8 cellular contexts compared by ENCODE assay signal in the genomic region with DNA sequence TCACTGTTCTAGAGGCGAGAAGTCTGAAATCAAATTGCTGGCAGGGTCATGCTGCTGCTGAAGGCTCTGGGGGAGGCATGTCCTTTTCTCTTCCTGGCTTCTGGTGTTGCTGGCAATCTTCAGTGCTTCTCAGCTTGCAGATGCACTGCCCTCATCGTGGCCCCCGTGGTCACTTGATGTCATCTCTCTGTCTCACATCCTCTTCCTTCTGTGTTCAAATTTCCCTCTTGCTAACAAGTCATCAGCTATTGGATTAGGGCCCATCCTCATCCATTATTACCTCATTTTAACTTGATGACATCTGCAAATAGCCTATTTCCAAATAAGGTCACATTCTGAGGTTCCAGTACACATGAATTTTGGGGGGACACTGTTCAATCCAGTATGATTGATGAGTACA. TPM values are rescaled to one million over a fixed set of nuclear protein-coding genes. Genes with fewer than 3 reads are reported as not detected.
A peak's percentile ranks its signal among the peaks of the same experiment; 100 is the strongest.
DNase-seq lines count a peak whose midpoint lies in the region; ATAC-seq, FAIRE-seq and TF ChIP-seq lines count a peak whose summit lies in the region.

No MANE protein-coding gene starts in this region.

- H3K18ac ChIP-seq in H9 (ENCODE audit: insufficient read length, low read depth, low read length) = no peak overlapping the region

- no peaks in the 10 kb centered on the region for H3K79me2 ChIP-seq in H9 (ENCODE audit: insufficient read depth, low read length)

- H3K9me3 ChIP-seq in mucosa of rectum (ENCODE audit: control insufficient read depth in 2 of 2, low read length in 2 of 2) (no peaks in the 10 kb centered on the region), H9 (ENCODE audit: control insufficient read depth, low read depth, low read length) (no peaks in the 10 kb centered on the region)

- DNase-seq in GM12891 (ENCODE audit: insufficient read length, low spot score) (no peak), H9 (no peak)
- DNase-seq in activated T-helper 2 cell treated with anti-CD3 and anti-CD28 coated beads, Interferon-gamma antibody, Interleukin-2, Interleukin-4, amounts not matched to agents 10 μg/mL and 5 μg/mL and 100 μg/mL, durations not matched to agents 14 hours and 24 hours and 36 hours (ENCODE audit: low spot score) = peak; percentile 34

- no peak overlapping the region for H2AFZ ChIP-seq in H9 (ENCODE audit: low read length)

- WGBS in H9 (ENCODE audit: extremely low coverage, insufficient read length, low lambda C conversion rate) = no CpG with 5 or more reads among the region's 3 CpGs

- H3K27ac Mint-ChIP-seq in activated T-helper 2 cell treated with anti-CD3 and anti-CD28 coated beads, Interferon-gamma antibody, Interleukin-2, Interleukin-4, amounts not matched to agents 10 μg/mL and 5 μg/mL and 100 μg/mL, durations not matched to agents 14 hours and 24 hours and 36 hours = peak overlapping the region; percentile 79
- no peak overlapping the region for H3K27ac Mint-ChIP-seq in H9

- H4K5ac ChIP-seq in H9 (ENCODE audit: insufficient read length, low read depth, low read length) = no peak overlapping the region

- H3K36me3 Mint-ChIP-seq in activated T-helper 2 cell treated with anti-CD3 and anti-CD28 coated beads, Interferon-gamma antibody, Interleukin-2, Interleukin-4, amounts not matched to agents 10 μg/mL and 5 μg/mL and 100 μg/mL, durations not matched to agents 14 hours and 24 hours and 36 hours (ENCODE audit: low read depth) = no peaks in the 10 kb centered on the region
- no peaks in the 10 kb centered on the region; a peak in 1 of 7 replicates for H3K36me3 Mint-ChIP-seq in H9 (ENCODE audit: insufficient read depth in 1 of 3, low read depth in 3 of 3)

- no peak overlapping the region for H3K4me3 Mint-ChIP-seq in activated T-helper 2 cell treated with anti-CD3 and anti-CD28 coated beads, Interferon-gamma antibody, Interleukin-2, Interleukin-4, amounts not matched to agents 10 μg/mL and 5 μg/mL and 100 μg/mL, durations not matched to agents 14 hours and 24 hours and 36 hours (ENCODE audit: low read depth)
- no peak overlapping the region for H3K4me3 Mint-ChIP-seq in H9

- H3K23ac ChIP-seq in H9 (ENCODE audit: insufficient read length, low read depth, low read length) = no peak overlapping the region

- no peaks in the 10 kb centered on the region for H3K79me1 ChIP-seq in H9 (ENCODE audit: insufficient read depth, low read depth, low read length, poor library complexity, severe bottlenecking)

- H3K4ac ChIP-seq in H9 (ENCODE audit: low read depth, low read length) = no peak overlapping the region

- no peak overlapping the region for H4K8ac ChIP-seq in H9 (replicated peaks; ENCODE audit: insufficient read length, low read depth, low read length)

- intact Hi-C loops in activated T-helper 2 cell treated with anti-CD3 and anti-CD28 coated beads, Interferon-gamma antibody, Interleukin-2, Interleukin-4, amounts not matched to agents 10 μg/mL and 5 μg/mL and 100 μg/mL, durations not matched to agents 14 hours and 24 hours and 36 hours (cut with micrococcal nuclease) = loop anchor here (1.0 to 5.0 kb wide), 2 partner anchors 10 to 261 kb away; no protein-coding TSS in a partner anchor

- no peaks in the 10 kb centered on the region for H3K9me3 Mint-ChIP-seq in activated T-helper 2 cell treated with anti-CD3 and anti-CD28 coated beads, Interferon-gamma antibody, Interleukin-2, Interleukin-4, amounts not matched to agents 10 μg/mL and 5 μg/mL and 100 μg/mL, durations not matched to agents 14 hours and 24 hours and 36 hours
- no peaks in the 10 kb centered on the region; a peak in 1 of 5 replicates for H3K9me3 Mint-ChIP-seq in H9

- H3K56ac ChIP-seq in H9 (ENCODE audit: insufficient read length, low read depth, low read length) = no peak overlapping the region

- H3K4me1 Mint-ChIP-seq in activated T-helper 2 cell treated with anti-CD3 and anti-CD28 coated beads, Interferon-gamma antibody, Interleukin-2, Interleukin-4, amounts not matched to agents 10 μg/mL and 5 μg/mL and 100 μg/mL, durations not matched to agents 14 hours and 24 hours and 36 hours (ENCODE audit: low read depth) = peaks cover 64% of the 10 kb centered on the region
- H3K4me1 Mint-ChIP-seq in H9 = peaks cover 16 to 23% of the 10 kb centered on the region in 2 experiments

- H3K4me1 ChIP-seq in mucosa of rectum (ENCODE audit: control insufficient read depth in 2 of 2, insufficient read depth in 2 of 2, low read length in 2 of 2) (peaks cover 0 to 3% of the 10 kb centered on the region in 2 donors), H9 (ENCODE audit: insufficient read depth, low read length) (no peaks in the 10 kb centered on the region)

- H2BK20ac ChIP-seq in H9 (ENCODE audit: low read depth, low read length, poor library complexity, severe bottlenecking) = no peak overlapping the region

- H2BK15ac ChIP-seq in H9 (ENCODE audit: low read depth, low read length) = no peak overlapping the region

- H3K27ac ChIP-seq in mucosa of rectum (ENCODE audit: low read depth in 2 of 2, low read length in 2 of 2) (peak overlapping the region; percentile 52 to 61), H9 (ENCODE audit: insufficient read length, low read depth, low read length) (no peak overlapping the region)

- H3K27me3 ChIP-seq in mucosa of rectum (ENCODE audit: control insufficient read depth in 2 of 2, insufficient read depth in 2 of 2, low read length in 2 of 2) = no peaks in the 10 kb centered on the region
- H3K27me3 ChIP-seq in H9 (ENCODE audit: insufficient read depth, low read length) = no peaks in the 10 kb centered on the region

- H3T11ph ChIP-seq in H9 (ENCODE audit: low read length) = no peak overlapping the region

- no peak overlapping the region for H2BK5ac ChIP-seq in H9 (ENCODE audit: insufficient read length, low read length)

- H4K91ac ChIP-seq in H9 (ENCODE audit: insufficient read length, low read depth, low read length) = no peak overlapping the region

- H2BK120ac ChIP-seq in H9 (ENCODE audit: low read depth, low read length, poor library complexity, severe bottlenecking) = no peak overlapping the region

- H3K4me3 ChIP-seq in mucosa of rectum (ENCODE audit: low read length in 2 of 2) = no peak overlapping the region

- H3K36me3 ChIP-seq in mucosa of rectum (ENCODE audit: control insufficient read depth in 2 of 2, insufficient read depth in 2 of 2, low read length in 2 of 2) = no peaks in the 10 kb centered on the region

- no peaks in the 10 kb centered on the region for H3K27me3 Mint-ChIP-seq in activated T-helper 2 cell treated with anti-CD3 and anti-CD28 coated beads, Interferon-gamma antibody, Interleukin-2, Interleukin-4, amounts not matched to agents 10 μg/mL and 5 μg/mL and 100 μg/mL, durations not matched to agents 14 hours and 24 hours and 36 hours (ENCODE audit: low read depth)
- H3K27me3 Mint-ChIP-seq in H9 (ENCODE audit: low read depth) = no peaks in the 10 kb centered on the region; the same call in 1 of the 2 replicates

- no peak for TF ChIP-seq CTCF in H9 (conservative IDR thresholded peaks at IDR 0.05)

- ATAC-seq in HG03108 (IDR thresholded peaks at IDR 0.05; ENCODE audit: unreplicated experiment) (peak; percentile 46), HG03039 (IDR thresholded peaks at IDR 0.05; ENCODE audit: unreplicated experiment) (no peak), GM19467 (IDR thresholded peaks at IDR 0.05; ENCODE audit: unreplicated experiment) (no peak), HG02571 (IDR thresholded peaks at IDR 0.05; ENCODE audit: unreplicated experiment) (no peak)

- FAIRE-seq in GM12891 (lab: Jason Lieb, UNC) = peak; percentile 68

- no peak overlapping the region for H3K4me2 ChIP-seq in H9 (ENCODE audit: insufficient read depth, insufficient read length, low read length)

- no peaks in the 10 kb centered on the region for H4K20me1 ChIP-seq in H9 (ENCODE audit: control insufficient read depth, insufficient read depth, insufficient read length)

- H2AK5ac ChIP-seq in H9 (ENCODE audit: insufficient read length, low read length) = no peak overlapping the region

- no peak for TF ChIP-seq POLR2A in GM12891 (IDR thresholded peaks at IDR 0.05; ENCODE audit: low read depth, low read length)

- H3K14ac ChIP-seq in H9 (ENCODE audit: insufficient read depth, low read length) = no peak overlapping the region

- no peaks in the 10 kb centered on the region for H3K23me2 ChIP-seq in H9 (ENCODE audit: insufficient read length, low read depth, low read length, poor library complexity, severe bottlenecking)

- H2BK12ac ChIP-seq in H9 (ENCODE audit: insufficient read length, low read depth, low read length) = no peak overlapping the region

- no peak overlapping the region for H3K9ac ChIP-seq in mucosa of rectum (ENCODE audit: low read depth in 1 of 2, low read length in 2 of 2)
- H3K9ac ChIP-seq in H9 (ENCODE audit: extremely low read depth, insufficient read length, low read length) = no peak overlapping the region

TF ChIP-seq in GM12891, 5 proteins besides CTCF, POLR2A, EP300 and RAD21:
- TF ChIP-seq TAF1 (IDR thresholded peaks at IDR 0.05; ENCODE audit: low read depth, low read length) (no peak), SPI1 (IDR thresholded peaks at IDR 0.05; ENCODE audit: low read depth, low read length) (peak; percentile 91), POU2F2 (IDR thresholded peaks at IDR 0.05; ENCODE audit: low read depth, low read length) (no peak), PAX5 (IDR thresholded peaks at IDR 0.05; ENCODE audit: insufficient read depth, low read length, severe bottlenecking) (no peak)

RNA-seq across cellular contexts. Expression of a gene that starts 36.6 kb away (rescaled TPM):
- polyA plus RNA-seq in GM12891 (2012; ENCODE audit: low read depth, missing spikeins) = 1,164 TPM
- total RNA-seq in activated T-helper 2 cell treated with anti-CD3 and anti-CD28 coated beads, Interferon-gamma antibody, Interleukin-2, Interleukin-4, amounts not matched to agents 10 μg/mL and 5 μg/mL and 100 μg/mL, durations not matched to agents 14 hours and 24 hours and 36 hours = 1,340 and 1,350 TPM in 2 replicates
- total RNA-seq in H9 (2021) = not detected in 2 replicates

Comparison
In these comparisons a context has a peak if more than half of its experiments do, and no peak if none do; other contexts are left out.
1. RNA of a gene that starts 36.6 kb away (total RNA-seq): 1,340 to 1,350 TPM in activated T-helper 2 cell treated with anti-CD3 and anti-CD28 coated beads, Interferon-gamma antibody, Interleukin-2, Interleukin-4, amounts not matched to agents 10 μg/mL and 5 μg/mL and 100 μg/mL, durations not matched to agents 14 hours and 24 hours and 36 hours; not detected in H9; every median in the first group is over 1,000 times any median in the second.